In the genomic region with DNA sequence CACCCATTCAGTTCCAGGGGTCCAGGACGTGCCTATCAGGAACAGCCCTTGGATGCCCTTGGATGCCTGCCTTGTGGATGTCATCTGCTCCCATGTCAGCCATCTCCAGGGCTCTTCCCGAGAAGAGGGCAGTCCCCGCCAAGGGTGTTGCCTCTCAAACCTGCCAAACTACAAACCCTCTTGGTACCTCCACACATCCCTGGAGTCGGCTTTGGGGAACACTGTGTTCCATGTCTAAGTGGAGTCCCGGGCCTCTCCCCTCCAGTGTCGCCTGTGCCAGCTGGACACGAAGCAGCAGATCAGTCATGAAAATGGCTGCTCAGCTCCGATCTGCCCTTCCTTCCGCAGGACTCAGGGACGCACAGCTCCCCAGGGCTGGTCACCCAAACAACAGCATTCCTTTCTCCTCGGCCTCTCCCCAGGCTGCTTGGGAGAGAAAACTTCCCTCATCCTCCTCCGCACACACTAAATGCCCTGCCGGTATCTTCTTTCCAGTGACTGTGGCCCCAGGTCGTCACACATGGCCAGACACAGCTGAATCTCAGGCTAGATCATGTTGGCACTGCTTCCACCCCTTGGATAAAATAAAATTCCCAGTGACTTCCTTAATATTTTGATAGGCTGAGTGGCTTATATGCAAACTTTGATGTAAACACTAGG, we compare ENCODE assay signal across 18 cellular contexts. TPM values are rescaled to one million over a fixed set of nuclear protein-coding genes. Genes with fewer than 3 reads are reported as not detected.
DNase-seq lines count a peak whose midpoint lies in the region; ATAC-seq and TF ChIP-seq lines count a peak whose summit lies in the region.
"Had no signal": no experiment of that assay in that cellular context is flagged by ENCODE, and none has a peak within 500 bp of the region (broad histone marks: within the 10 kb centered on the region; RNA-seq: fewer than 3 reads in every experiment).

No MANE protein-coding gene starts in this region.

- no peak for TF ChIP-seq EP300 in SK-N-SH (IDR thresholded peaks at IDR 0.05; ENCODE audit: borderline replicate concordance in 1 of 2, low read depth in 1 of 2, low read length in 1 of 2)

- no peak overlapping the region for H3K9ac ChIP-seq in SK-N-SH

- no peaks in the 10 kb centered on the region for H3K9me3 Mint-ChIP-seq in effector memory CD8-positive, alpha-beta T cell
- no peaks in the 10 kb centered on the region for H3K9me3 Mint-ChIP-seq in naive B cell
- H3K9me3 Mint-ChIP-seq: activated T-helper 2 cell treated with anti-CD3 and anti-CD28 coated beads, Interferon-gamma antibody, Interleukin-2, Interleukin-4, amounts not matched to agents 10 μg/mL and 5 μg/mL and 100 μg/mL, durations not matched to agents 14 hours and 24 hours and 36 hours had no signal

- no peak for TF ChIP-seq CTCF in C4-2B (conservative IDR thresholded peaks at IDR 0.05)
- no peak for TF ChIP-seq CTCF in SK-N-SH (IDR thresholded peaks at IDR 0.05)

- no peak overlapping the region for H3K4me2 ChIP-seq in SK-N-SH

- peaks cover 55% of the 10 kb centered on the region for H3K36me3 ChIP-seq in KOPT-K1 (ENCODE audit: insufficient read depth, low read length)
- H3K36me3 ChIP-seq in SK-N-SH (replicated peaks in 1 of 2; ENCODE audit: control insufficient read depth in 1 of 2, insufficient read depth in 2 of 2, low read length in 1 of 2) = peaks cover 7 to 13% of the 10 kb centered on the region in 2 experiments
- H3K36me3 ChIP-seq: HAP-1 had no signal

- H3K4me3 Mint-ChIP-seq in effector memory CD8-positive, alpha-beta T cell = no peak overlapping the region
- H3K4me3 Mint-ChIP-seq in naive B cell = no peak overlapping the region

- H3K27me3 Mint-ChIP-seq in effector memory CD8-positive, alpha-beta T cell = no peaks in the 10 kb centered on the region
- no peaks in the 10 kb centered on the region for H3K27me3 Mint-ChIP-seq in naive B cell

- H3K79me2 ChIP-seq in SK-N-SH (ENCODE audit: insufficient read depth) = peaks cover 94% of the 10 kb centered on the region

- no peaks in the 10 kb centered on the region for H3K9me2 ChIP-seq in SK-N-SH

- POLR2A ChIA-PET in SK-N-SH (lab: Yijun Ruan, JAX) = no interaction called here

- peaks cover 8 to 17% of the 10 kb centered on the region in 2 experiments; a peak in 2 of 4 replicates for H3K4me1 ChIP-seq in SK-N-SH (ENCODE audit: control insufficient read depth in 1 of 2, insufficient read depth in 2 of 2, low read depth in 1 of 2, low read length in 1 of 2)

- H3K4me3 ChIP-seq in SK-N-SH (ENCODE audit: low read depth in 2 of 2, low read length in 1 of 2) = no peak overlapping the region
- H3K4me3 ChIP-seq: HAP-1 had no signal

- peak overlapping the region; percentile 36 for H3K27ac ChIP-seq in C4-2B
- H3K27ac ChIP-seq in KOPT-K1 (ENCODE audit: low read depth, low read length, poor library complexity, severe bottlenecking) = peak overlapping the region; percentile 58
- no peak overlapping the region; a peak in 1 of 4 replicates for H3K27ac ChIP-seq in SK-N-SH (ENCODE audit: low read depth in 2 of 2, low read length in 1 of 2)

- H3F3A ChIP-seq in SK-N-SH (replicated peaks; ENCODE audit: insufficient read depth) = no peaks in the 10 kb centered on the region

- no peak for ATAC-seq in effector memory CD8-positive, alpha-beta T cell (replicated peaks)
- ATAC-seq in naive B cell (ENCODE audit: low read depth in 2 of 2) (no peak), GM21423 (IDR thresholded peaks at IDR 0.05; ENCODE audit: unreplicated experiment) (no peak), HG03521 (IDR thresholded peaks at IDR 0.05; ENCODE audit: unreplicated experiment) (no peak)

- 87% methylated on average over 13 of the region's 14 CpGs for WGBS in SK-N-SH (ENCODE audit: low lambda C conversion rate)

- DNase-seq in effector memory CD8-positive, alpha-beta T cell = no peak
- no peak for DNase-seq in naive B cell
- DNase-seq in activated gamma-delta T cell treated with Interleukin-2 at 50 U/mL for 16 hours = no peak
- no peak for DNase-seq in SK-N-SH
- DNase-seq: activated CD8-positive, alpha-beta memory T cell treated with anti-CD3 and anti-CD28 coated beads for 24 hours; foreskin fibroblast; GDM1; NCI-H2107; NCI-H524 treated with DMSO at 0.1 percent for 48 hours; RPMI8226; stimulated activated CD4-positive, alpha-beta T cell treated with anti-CD3 and anti-CD28 coated beads, Interleukin-1b, Interleukin-23, amount 100 ng/mL, for 48 hours; T-helper 1 cell had no signal

- H3K27ac Mint-ChIP-seq in effector memory CD8-positive, alpha-beta T cell = peak overlapping the region; percentile 29 to 80
- peak overlapping the region in 4 of 6 donors; percentile 30 to 98 (median 77) for H3K27ac Mint-ChIP-seq in naive B cell
- H3K27ac Mint-ChIP-seq: activated T-helper 2 cell treated with anti-CD3 and anti-CD28 coated beads, Interferon-gamma antibody, Interleukin-2, Interleukin-4, amounts not matched to agents 10 μg/mL and 5 μg/mL and 100 μg/mL, durations not matched to agents 14 hours and 24 hours and 36 hours had no signal

- peaks cover 37% of the 10 kb centered on the region for H4K20me1 ChIP-seq in SK-N-SH (ENCODE audit: insufficient read depth)

- H3K4me1 Mint-ChIP-seq in effector memory CD8-positive, alpha-beta T cell (ENCODE audit: low read depth in 2 of 2) = peaks cover 50 to 51% of the 10 kb centered on the region in 2 donors
- H3K4me1 Mint-ChIP-seq in naive B cell = peaks cover 71 to 87% (median 84%) of the 10 kb centered on the region in 3 donors

- no peaks in the 10 kb centered on the region for H3K27me3 ChIP-seq in SK-N-SH (ENCODE audit: insufficient read depth)

- H3K9me3 ChIP-seq in KOPT-K1 (ENCODE audit: insufficient read depth, low read length, poor library complexity, severe bottlenecking) (no peaks in the 10 kb centered on the region), SK-N-SH (no peaks in the 10 kb centered on the region)
- H3K9me3 ChIP-seq: HAP-1 had no signal

- no peak for TF ChIP-seq RAD21 in SK-N-SH (IDR thresholded peaks at IDR 0.05; ENCODE audit: low read length)

- CTCF ChIA-PET in SK-N-SH (lab: Yijun Ruan, JAX) = interaction anchor here (0.9 to 2.0 kb wide), 7 partner anchors 8 to 46 kb away, joined by 3 to 10 read pairs (median 4); no protein-coding TSS in a partner anchor

- peaks cover 5% of the 10 kb centered on the region for H3K36me3 Mint-ChIP-seq in effector memory CD8-positive, alpha-beta T cell (ENCODE audit: insufficient read depth)
- H3K36me3 Mint-ChIP-seq in naive B cell = peaks cover 7 to 16% of the 10 kb centered on the region in 2 donors

- no peak overlapping the region for H2AFZ ChIP-seq in SK-N-SH (ENCODE audit: low read depth)

TF ChIP-seq in SK-N-SH, 30 proteins besides CTCF, POLR2A, EP300 and RAD21:
- TF ChIP-seq ZBTB33 (IDR thresholded peaks at IDR 0.05; ENCODE audit: borderline replicate concordance, low read depth) = no peak
- TF ChIP-seq TCF12 (IDR thresholded peaks at IDR 0.05) = no peak
- no peak for TF ChIP-seq SMC3 (IDR thresholded peaks at IDR 0.05; ENCODE audit: low read depth, low read length)
- no peak for TF ChIP-seq ELF1 (IDR thresholded peaks at IDR 0.05)
- no peak for TF ChIP-seq TAF1 (IDR thresholded peaks at IDR 0.05; ENCODE audit: borderline replicate concordance, low read depth, low read length)
- TF ChIP-seq GABPA (IDR thresholded peaks at IDR 0.05; ENCODE audit: low read depth) = no peak
- no peak for TF ChIP-seq GATA2 (CRISPR knock-in tag; IDR thresholded peaks at IDR 0.05)
- no peak for TF ChIP-seq RFX5 (IDR thresholded peaks at IDR 0.05; ENCODE audit: low read length)
- TF ChIP-seq FOSL2 (IDR thresholded peaks at IDR 0.05; ENCODE audit: borderline replicate concordance, low read depth) = no peak
- TF ChIP-seq USF1 (IDR thresholded peaks at IDR 0.05; ENCODE audit: borderline replicate concordance, low read depth) = no peak

RNA-seq across cellular contexts. Expression of gene GALNT2, which starts 53.4 kb away (rescaled TPM):
- polyA plus RNA-seq in naive B cell (ENCODE audit: low read depth in 6 of 6) (10 to 100 TPM; 15.1 to 22.4 (median 17.5) TPM), SK-N-SH (2012; rRNA removed) (99.8 and 118 TPM in 2 replicates)
- polyA plus RNA-seq in SK-N-SH (2012; cell fraction: cytosol; rRNA removed) = 81.8 and 111 TPM in 2 replicates
- polyA plus RNA-seq in SK-N-SH (2012; cell fraction: nucleus; rRNA removed) = 93.4 and 117 TPM in 2 replicates

Comparison
In these comparisons a context has a peak if more than half of its experiments do, and no peak if none do; other contexts are left out.
1. H3K27ac ChIP-seq: peak in C4-2B (single experiment) and KOPT-K1 (single experiment); none in SK-N-SH (0 of 2).